In the genomic region with DNA sequence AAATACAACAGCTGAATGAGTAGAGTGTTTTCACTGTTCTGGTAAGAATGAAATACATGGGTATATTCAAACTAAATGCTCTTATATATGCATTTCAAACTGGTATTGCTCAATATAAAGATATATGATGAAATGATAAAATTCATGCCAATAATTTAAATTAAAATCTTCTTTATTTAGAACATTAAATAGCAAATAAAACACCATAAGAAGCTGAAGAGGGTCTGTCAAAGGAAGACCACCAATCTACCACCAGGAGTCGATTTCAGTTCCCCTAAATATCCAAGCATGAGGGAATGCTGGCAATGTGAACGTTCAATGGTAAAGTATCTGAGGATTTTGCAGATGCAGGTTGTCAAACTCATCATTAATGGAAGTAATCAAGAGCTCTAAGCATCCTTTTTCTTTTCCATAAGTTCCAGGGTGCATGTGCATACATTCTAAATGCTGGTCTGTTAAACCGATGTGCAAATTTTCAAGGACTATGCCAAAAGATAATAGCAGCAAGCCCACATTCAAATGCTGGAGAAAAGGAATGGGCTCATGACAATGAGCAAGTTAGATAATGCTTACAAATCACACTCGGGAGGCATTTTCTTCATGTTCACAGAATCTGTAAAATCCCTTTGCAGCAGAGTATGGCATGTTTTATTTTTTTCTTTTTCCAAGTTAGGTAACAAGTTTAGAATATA, we compare ENCODE assay signal across 14 cellular contexts.
DNase-seq lines count a peak whose midpoint lies in the region; ATAC-seq, FAIRE-seq and TF ChIP-seq lines count a peak whose summit lies in the region.
"Had no signal": no experiment of that assay in that cellular context is flagged by ENCODE, and none has a peak within 500 bp of the region (broad histone marks: within the 10 kb centered on the region; RNA-seq: fewer than 3 reads in every experiment).

No MANE protein-coding gene starts in this region.

- 33 to 39% methylated on average over 4 of the region's 4 CpGs for WGBS in esophagus squamous epithelium, 2 donors
- 83 to 84% methylated on average over 4 of the region's 4 CpGs for WGBS in lower leg skin, 2 donors

- H3K27me3 ChIP-seq in ACC112 (ENCODE audit: insufficient read depth, low read length) (no peaks in the 10 kb centered on the region), astrocyte (ENCODE audit: insufficient read depth, low read length) (no peaks in the 10 kb centered on the region), esophagus squamous epithelium (no peaks in the 10 kb centered on the region)

- H4K20me1 ChIP-seq in astrocyte (ENCODE audit: insufficient read depth, low read length) = no peaks in the 10 kb centered on the region

- H3K4me2 ChIP-seq in astrocyte (ENCODE audit: low read length) = peak overlapping the region; percentile 11

- H3K36me3 ChIP-seq in ACC112 (ENCODE audit: insufficient read depth, low read length) (no peaks in the 10 kb centered on the region), astrocyte (ENCODE audit: insufficient read depth, low read length) (no peaks in the 10 kb centered on the region), esophagus squamous epithelium (no peaks in the 10 kb centered on the region)

- intact Hi-C loops in esophagus squamous epithelium (cut with DNase I) = no loop called here
- intact Hi-C loops in lower leg skin (cut with DNase I; ENCODE audit: low total_unique reads) = no loop called here

- H3K4me1 Mint-ChIP-seq in HFFc6 (ENCODE audit: low read depth) (peaks cover 94% of the 10 kb centered on the region), astrocyte (ENCODE audit: low read depth, unreplicated experiment) (peaks cover 59% of the 10 kb centered on the region)

- FAIRE-seq in astrocyte (lab: Jason Lieb, UNC) = peak; percentile 65

- no peaks in the 10 kb centered on the region for H3K9me3 ChIP-seq in astrocyte (ENCODE audit: insufficient read depth, low read depth, low read length)
- no peaks in the 10 kb centered on the region for H3K9me3 ChIP-seq in esophagus squamous epithelium

- H3K27me3 Mint-ChIP-seq in HFFc6 (ENCODE audit: insufficient read depth) (no peaks in the 10 kb centered on the region), astrocyte (ENCODE audit: low read depth, unreplicated experiment) (no peaks in the 10 kb centered on the region)
- H3K27me3 Mint-ChIP-seq: CD8-positive, alpha-beta memory T cell had no signal

- H3K79me2 ChIP-seq in ACC112 (ENCODE audit: control insufficient read depth, insufficient read depth, low read length, unreplicated experiment) = peaks cover 22% of the 10 kb centered on the region
- peaks cover 9% of the 10 kb centered on the region for H3K79me2 ChIP-seq in astrocyte (ENCODE audit: insufficient read depth, low read length)

- H3K36me3 Mint-ChIP-seq in HFFc6 (ENCODE audit: low read depth) (peaks cover 4% of the 10 kb centered on the region; the same call in 1 of the 2 replicates), astrocyte (ENCODE audit: low read depth, unreplicated experiment) (no peaks in the 10 kb centered on the region)

- H2AFZ ChIP-seq in ACC112 (ENCODE audit: low read length, unreplicated experiment) = no peak overlapping the region
- H2AFZ ChIP-seq in astrocyte (ENCODE audit: low read depth, low read length) = no peak overlapping the region

- H3K9me3 Mint-ChIP-seq in HFFc6 = no peaks in the 10 kb centered on the region
- no peaks in the 10 kb centered on the region for H3K9me3 Mint-ChIP-seq in astrocyte (ENCODE audit: unreplicated experiment)
- H3K9me3 Mint-ChIP-seq: CD8-positive, alpha-beta memory T cell had no signal

- DNase-seq in HFFc6 = no peak
- DNase-seq in astrocyte (ENCODE audit: low read depth) = no peak
- DNase-seq in esophagus squamous epithelium (lab: John Stamatoyannopoulos, UW) = no peak
- DNase-seq in lower leg skin (ENCODE audit: low spot score in 2 of 2) = no peak
- no peak for DNase-seq in COR-L47 (lab: John Stamatoyannopoulos, UW)
- no peak for DNase-seq in activated CD4-positive, CD25-positive, alpha-beta regulatory T cell (lab: John Stamatoyannopoulos, UW)
- DNase-seq: CD8-positive, alpha-beta memory T cell; DMS153; Kasumi-1; NCI-H1417; NCI-H2171 treated with DMSO at 0.1 percent for 48 hours; NCI-H82 had no signal

- H3K4me3 Mint-ChIP-seq in HFFc6 = no peak overlapping the region
- H3K4me3 Mint-ChIP-seq in astrocyte (ENCODE audit: unreplicated experiment) = no peak overlapping the region
- H3K4me3 Mint-ChIP-seq: CD8-positive, alpha-beta memory T cell had no signal

- H3K27ac Mint-ChIP-seq in HFFc6 (peak overlapping the region; percentile 97), astrocyte (ENCODE audit: unreplicated experiment) (no peak overlapping the region)
- H3K27ac Mint-ChIP-seq: CD8-positive, alpha-beta memory T cell had no signal

- H3K27ac ChIP-seq in ACC112 (ENCODE audit: low read depth, low read length) = peak overlapping the region; percentile 98
- peak overlapping the region; percentile 96 for H3K27ac ChIP-seq in astrocyte (ENCODE audit: low read depth, low read length)
- peak overlapping the region; percentile 62 to 76 (median 73) for H3K27ac ChIP-seq in esophagus squamous epithelium

- H3K4me3 ChIP-seq in ACC112 (ENCODE audit: low read depth, low read length) (no peak overlapping the region), astrocyte (ENCODE audit: insufficient read depth, low read depth, low read length) (no peak overlapping the region), esophagus squamous epithelium (no peak overlapping the region), lower leg skin (ENCODE audit: low read depth, poor library complexity, severe bottlenecking) (no peak overlapping the region)

- H3K4me1 ChIP-seq in ACC112 (ENCODE audit: control insufficient read depth, insufficient read depth, low read length, unreplicated experiment) = peaks cover 89% of the 10 kb centered on the region
- H3K4me1 ChIP-seq in astrocyte (ENCODE audit: insufficient read depth, low read length) = peaks cover 89% of the 10 kb centered on the region
- peaks cover 4 to 78% (median 18%) of the 10 kb centered on the region in 3 donors for H3K4me1 ChIP-seq in esophagus squamous epithelium

- TF ChIP-seq CTCF in HFFc6 (IDR thresholded peaks at IDR 0.05) (no peak), astrocyte (IDR thresholded peaks at IDR 0.05; ENCODE audit: insufficient read depth, low read depth, low read length) (no peak), esophagus squamous epithelium (IDR thresholded peaks at IDR 0.05) (no peak), lower leg skin (IDR thresholded peaks at IDR 0.05) (no peak)

- TF ChIP-seq POLR2A in esophagus squamous epithelium (IDR thresholded peaks at IDR 0.05) = no peak
- no peak for TF ChIP-seq POLR2A in lower leg skin (IDR thresholded peaks at IDR 0.05)

- no peak overlapping the region for H3K9ac ChIP-seq in astrocyte (ENCODE audit: low read length)

- no peak for ATAC-seq in HG02588 (IDR thresholded peaks at IDR 0.05; ENCODE audit: unreplicated experiment)
